ENCODE assay signal across 23 cellular contexts in genomic region chr10:117755615-117756014, GRCh38.
"Had no signal": no experiment of that assay in that cellular context is flagged by ENCODE, and none has a peak within 500 bp of the region (broad histone marks: within the 10 kb centered on the region; RNA-seq: fewer than 3 reads in every experiment).

No MANE protein-coding gene starts in this region.

- H3K36me3 ChIP-seq: breast epithelium had no signal

- H3K4me1 ChIP-seq: breast epithelium had no signal

- ATAC-seq: activated CD8-positive, alpha-beta T cell treated with anti-CD3 and anti-CD28 coated beads, Interleukin-2, amount 10 ng/mL, durations not matched to agents 7 days and 5 days; PC-3; WTC11 had no signal

- DNase-seq: activated CD4-positive, alpha-beta T cell treated with anti-CD3 and anti-CD28 coated beads for 48 hours; activated CD4-positive, alpha-beta T cell treated with anti-CD3 and anti-CD28 coated beads, Interleukin-2, amount 50 U/mL, for 4 hours; activated CD4-positive, CD25-positive, alpha-beta regulatory T cell treated with anti-CD3 and anti-CD28 coated beads, Interleukin-2, amount 50 U/mL, for 72 hours; activated CD8-positive, alpha-beta memory T cell treated with anti-CD3 and anti-CD28 coated beads, Interleukin-2, amount 50 U/mL, for 48 hours; activated CD8-positive, alpha-beta T cell treated with anti-CD3 and anti-CD28 coated beads, Interleukin-2, amount 10 ng/mL, durations not matched to agents 7 days and 5 days; activated naive CD4-positive, alpha-beta T cell; activated T-cell treated with anti-CD3 and anti-CD28 coated beads, Interleukin-2, amount 50 U/mL, for 1 hour; aorta; Karpas-422; MM.1S; NCI-H1105; NCI-H1436; NCI-H187 treated with DMSO at 0.1 percent for 48 hours; NCI-H2081 treated with DMSO at 0.1 percent for 48 hours; NCI-H446; NCI-H524 treated with DMSO at 0.1 percent for 48 hours; PC-3; SHP77 treated with DMSO at 0.1 percent for 48 hours had no signal

- H3K36me3 Mint-ChIP-seq: activated naive CD4-positive, alpha-beta T cell treated with anti-CD3 and anti-CD28 coated beads, Interleukin-2, amount 50 U/mL, for 24 hours; WTC11 had no signal

- H3K9me3 ChIP-seq: breast epithelium had no signal

- H3K27ac ChIP-seq: breast epithelium had no signal

- H3K27ac Mint-ChIP-seq: activated CD8-positive, alpha-beta T cell treated with anti-CD3 and anti-CD28 coated beads, Interleukin-2, amount 10 ng/mL, durations not matched to agents 7 days and 5 days; activated naive CD4-positive, alpha-beta T cell treated with anti-CD3 and anti-CD28 coated beads, Interleukin-2, amount 50 U/mL, for 24 hours; T-helper 1 cell treated with Interleukin-12 subunit alpha and Interleukin-12 subunit beta and Interleukin-4 antibody, amounts not matched to agents 30 μg/mL and 1 μg/mL, for 36 hours; WTC11 had no signal

- H3K4me1 Mint-ChIP-seq: activated naive CD4-positive, alpha-beta T cell treated with anti-CD3 and anti-CD28 coated beads, Interleukin-2, amount 50 U/mL, for 24 hours had no signal

- H3K9me3 Mint-ChIP-seq: activated naive CD4-positive, alpha-beta T cell treated with anti-CD3 and anti-CD28 coated beads, Interleukin-2, amount 50 U/mL, for 24 hours; T-helper 1 cell treated with Interleukin-12 subunit alpha and Interleukin-12 subunit beta and Interleukin-4 antibody, amounts not matched to agents 30 μg/mL and 1 μg/mL, for 36 hours; WTC11 had no signal

- FAIRE-seq: RCC 7860 had no signal

- H3K4me3 Mint-ChIP-seq: activated CD8-positive, alpha-beta T cell treated with anti-CD3 and anti-CD28 coated beads, Interleukin-2, amount 10 ng/mL, durations not matched to agents 7 days and 5 days; activated naive CD4-positive, alpha-beta T cell treated with anti-CD3 and anti-CD28 coated beads, Interleukin-2, amount 50 U/mL, for 24 hours; T-helper 1 cell treated with Interleukin-12 subunit alpha and Interleukin-12 subunit beta and Interleukin-4 antibody, amounts not matched to agents 30 μg/mL and 1 μg/mL, for 36 hours; WTC11 had no signal

- H3K4me3 ChIP-seq: breast epithelium had no signal
